ENCODE assay signal across 1 cellular context in genomic region chr19:56595548-56595899, GRCh38.
A peak's percentile ranks its signal among the peaks of the same experiment; 100 is the strongest.
TF ChIP-seq lines count a peak whose summit lies in the region.

No MANE protein-coding gene starts in this region.

TF ChIP-seq in K562, 482 proteins besides CTCF, POLR2A, EP300 and RAD21:
- TF ChIP-seq PHF8 (IDR thresholded peaks at IDR 0.05; ENCODE audit: borderline replicate concordance, low read length) (0 out of 2 replicates have a peak, but pooled peaks have one; percentile 9), PTTG1 (tag; IDR thresholded peaks at IDR 0.05; ENCODE audit: low read depth) (no peak), ZFX (CRISPR knock-in tag; IDR thresholded peaks at IDR 0.05) (0 out of 2 replicates have a peak, but pooled peaks have one; percentile 1)
